29 cellular contexts compared by ENCODE assay signal in genomic region chr5:179287071-179287470, GRCh38. TPM values are rescaled to one million over a fixed set of nuclear protein-coding genes. Genes with fewer than 3 reads are reported as not detected.
DNase-seq lines count a peak whose midpoint lies in the region; ATAC-seq and TF ChIP-seq lines count a peak whose summit lies in the region.
"Had no signal": no experiment of that assay in that cellular context is flagged by ENCODE, and none has a peak within 500 bp of the region (broad histone marks: within the 10 kb centered on the region; RNA-seq: fewer than 3 reads in every experiment).

No MANE protein-coding gene starts in this region.

- 75% methylated on average over 13 of the region's 13 CpGs for WGBS in right cardiac atrium
- WGBS in ovary, 3 donors: 82 to 93% (median 84%) methylated on average over 13 of the region's 13 CpGs

- no peaks in the 10 kb centered on the region for H3K27me3 ChIP-seq in right cardiac atrium (ENCODE audit: control insufficient read depth, insufficient read depth)
- no peaks in the 10 kb centered on the region for H3K27me3 ChIP-seq in ovary
- no peaks in the 10 kb centered on the region for H3K27me3 ChIP-seq in tibial artery
- H3K27me3 ChIP-seq: adrenal gland had no signal

- H3K9me3 ChIP-seq in right cardiac atrium (ENCODE audit: control insufficient read depth, low read length): no peaks in the 10 kb centered on the region
- no peaks in the 10 kb centered on the region for H3K9me3 ChIP-seq in ovary
- H3K9me3 ChIP-seq in tibial artery: no peaks in the 10 kb centered on the region
- H3K9me3 ChIP-seq: adrenal gland, psoas muscle had no signal

- peak; percentile 58 for DNase-seq in activated effector memory CD4-positive, alpha-beta T cell treated with anti-CD3 and anti-CD28 coated beads, Interleukin-2, amount 50 U/mL, for 16 hours
- no peak for DNase-seq in activated effector memory CD4-positive, alpha-beta T cell treated with Interleukin-2 at 50 U/mL for 16 hours
- DNase-seq in right cardiac atrium (peak; percentile 45 to 71 (median 71)), ovary (peak in 3 of 5 donors; percentile 9 to 29 (median 15)), tibial artery (peak in 1 of 2 donors; percentile 76), NCI-H146 (lab: John Stamatoyannopoulos, UW) (no peak), ureter (ENCODE audit: low spot score) (no peak)
- DNase-seq: activated CD4-positive, alpha-beta T cell treated with anti-CD3 and anti-CD28 coated beads, Interleukin-2, amount 10 ng/mL, durations not matched to agents 7 days and 5 days; activated naive CD4-positive, alpha-beta T cell treated with Interleukin-2 at 50 U/mL for 16 hours; activated T-cell treated with anti-CD3 and anti-CD28 coated beads, Interleukin-2, amount 50 U/mL, for 4 hours; adrenal gland; DMS 273 treated with DMSO at 0.1 percent for 48 hours; effector CD8-positive, alpha-beta T cell; EL; NCI-H187; NCI-H526; PC-9; SHP77 treated with DMSO at 0.1 percent for 48 hours; stimulated activated CD4-positive, alpha-beta T cell treated with anti-CD3 and anti-CD28 coated beads, Interleukin-2, amount 100 ng/mL, for 24 hours; substantia nigra; SW 1271 had no signal

- H3K4me3 ChIP-seq in right cardiac atrium (ENCODE audit: low read length) (no peak overlapping the region), ovary (no peak overlapping the region), tibial artery (no peak overlapping the region)
- H3K4me3 ChIP-seq: adrenal gland, lung, PC-9, psoas muscle, smooth muscle cell had no signal

- TF ChIP-seq CTCF in ovary (IDR thresholded peaks at IDR 0.05) (no peak), tibial artery (IDR thresholded peaks at IDR 0.05) (no peak)

- intact Hi-C loops in right cardiac atrium (cut with DNase I): no loop called here
- intact Hi-C loops in ovary (cut with DNase I): no loop called here
- intact Hi-C loops in tibial artery (cut with DNase I; ENCODE audit: low total_unique reads): no loop called here

- no peaks in the 10 kb centered on the region for H3K36me3 ChIP-seq in ovary
- no peaks in the 10 kb centered on the region for H3K36me3 ChIP-seq in tibial artery
- H3K36me3 ChIP-seq: adrenal gland had no signal

- TF ChIP-seq POLR2A in ovary (IDR thresholded peaks at IDR 0.05): no peak

- TF ChIP-seq EP300 in ovary (IDR thresholded peaks at IDR 0.05): no peak

- peaks cover 2% of the 10 kb centered on the region for H3K4me1 ChIP-seq in right cardiac atrium (ENCODE audit: control insufficient read depth, insufficient read depth, low read length)
- H3K4me1 ChIP-seq in ovary (ENCODE audit: insufficient read depth): peaks cover 13% of the 10 kb centered on the region
- peaks cover 5 to 48% (median 37%) of the 10 kb centered on the region in 4 donors for H3K4me1 ChIP-seq in tibial artery

- H3K27ac ChIP-seq in right cardiac atrium (ENCODE audit: low read length): no peak overlapping the region
- H3K27ac ChIP-seq in ovary: no peak overlapping the region
- H3K27ac ChIP-seq in tibial artery: peak overlapping the region; percentile 79 to 81
- H3K27ac ChIP-seq: 22Rv1, adrenal gland, epithelial cell of prostate, PC-9 had no signal

- peak in 1 of 2 donors; percentile 9 for ATAC-seq in right cardiac atrium
- ATAC-seq in HG03159 (IDR thresholded peaks at IDR 0.05; ENCODE audit: unreplicated experiment): no peak
- ATAC-seq: psoas muscle, WTC11 had no signal

RNA-seq across cellular contexts. Expression of gene ADAMTS2, which starts 58.2 kb away (rescaled TPM):
- total RNA-seq in right cardiac atrium (10 to 100 TPM; 11.9 to 23.2 (median 18.0) TPM), ovary (10 to 100 TPM in 5 of 7 donors, 1 to 10 TPM in 2; 7.9 to 31.8 (median 11.5) TPM), ureter (13.3 TPM)
- polyA plus RNA-seq in right cardiac atrium (7.0 TPM), ovary (10 to 100 TPM in 1 of 2 donors, 1 to 10 TPM in 1; 9.6 to 26.7 TPM)
- total RNA-seq: activated CD4-positive, alpha-beta T cell treated with anti-CD3 and anti-CD28 coated beads, Interleukin-2, amount 10 ng/mL, durations not matched to agents 7 days and 5 days; CD8-positive, alpha-beta memory T cell; PC-9 had no signal
- polyA plus RNA-seq: CD8-positive, alpha-beta memory T cell had no signal

Comparison
In these comparisons a context has a peak if more than half of its experiments do, and no peak if none do; other contexts are left out.
1. DNase-seq: peak in activated effector memory CD4-positive, alpha-beta T cell treated with anti-CD3 and anti-CD28 coated beads, Interleukin-2, amount 50 U/mL, for 16 hours (single experiment), right cardiac atrium (3 of 3) and ovary (3 of 5); none in activated effector memory CD4-positive, alpha-beta T cell treated with Interleukin-2 at 50 U/mL for 16 hours (single experiment), NCI-H146 (single experiment) and ureter (single experiment).
2. H3K27ac ChIP-seq: peak in tibial artery (2 of 2); none in right cardiac atrium (single experiment) and ovary (0 of 2).